ENCODE assay signal across 17 cellular contexts in the genomic region with DNA sequence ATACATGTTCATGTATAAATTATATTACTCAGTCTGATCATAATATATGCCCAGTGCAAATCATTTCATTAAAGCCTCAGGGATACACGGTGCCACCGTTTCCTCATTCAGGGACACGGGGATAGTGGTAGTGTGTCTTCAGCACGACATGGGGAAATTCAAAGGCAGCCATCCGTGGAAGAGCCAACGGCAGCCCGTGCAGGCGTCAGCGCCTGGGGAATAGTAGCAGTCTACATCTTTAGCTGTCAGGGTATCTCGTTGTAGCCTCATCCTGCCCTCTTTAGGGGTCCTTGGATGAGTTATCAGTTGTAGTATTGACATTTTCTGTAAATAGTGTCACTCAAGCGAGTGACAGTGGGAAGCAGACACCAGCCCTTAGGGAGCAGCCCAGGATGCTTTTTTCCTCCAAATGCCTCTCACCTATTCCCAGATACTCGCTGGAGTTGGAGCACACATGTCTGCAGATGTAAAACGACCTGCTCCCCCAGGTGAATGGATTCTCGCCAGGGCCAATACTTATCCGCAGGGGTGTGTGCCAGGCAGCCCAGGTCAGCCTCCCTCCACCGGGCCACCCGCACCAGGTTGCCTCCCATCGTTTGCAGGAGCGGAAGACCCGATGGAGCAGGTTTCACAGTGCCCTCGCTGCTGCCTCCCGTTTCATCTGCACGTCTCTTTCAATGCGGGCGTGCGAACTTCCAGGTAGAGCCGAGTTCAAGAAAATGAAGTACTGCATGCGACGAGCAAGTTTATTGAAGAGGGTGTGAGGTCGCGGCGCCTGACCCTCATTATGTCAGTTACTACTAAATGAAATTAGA. TPM values are rescaled to one million over a fixed set of nuclear protein-coding genes. Genes with fewer than 3 reads are reported as not detected.
DNase-seq lines count a peak whose midpoint lies in the region; ATAC-seq and TF ChIP-seq lines count a peak whose summit lies in the region.
"Had no signal": no experiment of that assay in that cellular context is flagged by ENCODE, and none has a peak within 500 bp of the region (broad histone marks: within the 10 kb centered on the region; RNA-seq: fewer than 3 reads in every experiment).

No MANE protein-coding gene starts in this region.

- H3K36me3 ChIP-seq in BE2C (no peaks in the 10 kb centered on the region), Peyer's patch (no peaks in the 10 kb centered on the region), mucosa of descending colon (ENCODE audit: low read depth) (no peaks in the 10 kb centered on the region), lower lobe of right lung (no peaks in the 10 kb centered on the region)
- H3K36me3 ChIP-seq: brain microvascular endothelial cell, right lobe of liver had no signal

- ATAC-seq in mucosa of descending colon (peak; percentile 20), HG03280 (IDR thresholded peaks at IDR 0.05; ENCODE audit: unreplicated experiment) (no peak), lower lobe of right lung (no peak)
- ATAC-seq: right lobe of liver, T-helper 17 cell had no signal

- no peaks in the 10 kb centered on the region for H3K4me1 Mint-ChIP-seq in activated T-helper 1 cell treated with anti-CD3 and anti-CD28 coated beads, Interleukin-12 subunit alpha, Interleukin-12 subunit beta, Interleukin-2, Interleukin-4 antibody, amounts not matched to agents 30 ng/mL and 10 ng/mL and 1 ng/mL, durations not matched to agents 14 hours and 24 hours and 36 hours (ENCODE audit: low read depth)
- H3K4me1 Mint-ChIP-seq: T-helper 17 cell had no signal

- H3K4me1 ChIP-seq in BE2C (peaks cover 5% of the 10 kb centered on the region; the same call in 1 of the 2 replicates), Peyer's patch (peaks cover 0 to 36% (median 0%) of the 10 kb centered on the region in 4 donors), mucosa of descending colon (ENCODE audit: low read depth) (peaks cover 22% of the 10 kb centered on the region), lower lobe of right lung (peaks cover 9% of the 10 kb centered on the region)
- H3K4me1 ChIP-seq: testis had no signal

- peak overlapping the region in 1 of 4 donors; percentile 14 for H3K27ac ChIP-seq in Peyer's patch
- H3K27ac ChIP-seq in lower lobe of right lung = no peak overlapping the region
- H3K27ac ChIP-seq: brain microvascular endothelial cell, C4-2B, KMS-11, right lobe of liver, testis had no signal

- no peak for TF ChIP-seq POLR2A in Peyer's patch (IDR thresholded peaks at IDR 0.05)

- intact Hi-C loops in mucosa of descending colon (cut with DNase I, micrococcal nuclease) = no loop called here
- intact Hi-C loops in lower lobe of right lung (cut with DNase I) = no loop called here
- intact Hi-C loops in activated T-helper 1 cell treated with anti-CD3 and anti-CD28 coated beads, Interleukin-12 subunit alpha, Interleukin-12 subunit beta, Interleukin-2, Interleukin-4 antibody, amounts not matched to agents 30 ng/mL and 10 ng/mL and 1 ng/mL, durations not matched to agents 14 hours and 24 hours and 36 hours (cut with micrococcal nuclease) = no loop called here

- no peak overlapping the region for H3K4me3 ChIP-seq in BE2C (ENCODE audit: low read depth, low read length)
- peak overlapping the region in 2 of 4 donors; percentile 5 to 29 for H3K4me3 ChIP-seq in Peyer's patch
- H3K4me3 ChIP-seq in mucosa of descending colon = no peak overlapping the region
- H3K4me3 ChIP-seq in lower lobe of right lung = no peak overlapping the region
- H3K4me3 ChIP-seq: right lobe of liver, testis had no signal

- TF ChIP-seq CTCF in BE2C (IDR thresholded peaks at IDR 0.05; ENCODE audit: low read depth, low read length) (no peak), Peyer's patch (IDR thresholded peaks at IDR 0.05) (no peak), mucosa of descending colon (IDR thresholded peaks at IDR 0.05) (no peak), lower lobe of right lung (IDR thresholded peaks at IDR 0.05) (no peak)

- H3K9me3 ChIP-seq in BE2C = no peaks in the 10 kb centered on the region; the same call in 1 of the 2 replicates
- H3K9me3 ChIP-seq in Peyer's patch = no peaks in the 10 kb centered on the region
- H3K9me3 ChIP-seq in mucosa of descending colon = no peaks in the 10 kb centered on the region
- H3K9me3 ChIP-seq in lower lobe of right lung = no peaks in the 10 kb centered on the region
- H3K9me3 ChIP-seq: right lobe of liver, testis had no signal

- no peak overlapping the region for H3K27ac Mint-ChIP-seq in activated T-helper 1 cell treated with anti-CD3 and anti-CD28 coated beads, Interleukin-12 subunit alpha, Interleukin-12 subunit beta, Interleukin-2, Interleukin-4 antibody, amounts not matched to agents 30 ng/mL and 10 ng/mL and 1 ng/mL, durations not matched to agents 14 hours and 24 hours and 36 hours
- H3K27ac Mint-ChIP-seq: T-helper 17 cell had no signal

- H3K4me3 Mint-ChIP-seq in activated T-helper 1 cell treated with anti-CD3 and anti-CD28 coated beads, Interleukin-12 subunit alpha, Interleukin-12 subunit beta, Interleukin-2, Interleukin-4 antibody, amounts not matched to agents 30 ng/mL and 10 ng/mL and 1 ng/mL, durations not matched to agents 14 hours and 24 hours and 36 hours = no peak overlapping the region
- H3K4me3 Mint-ChIP-seq: T-helper 17 cell had no signal

- no peaks in the 10 kb centered on the region for H3K27me3 Mint-ChIP-seq in activated T-helper 1 cell treated with anti-CD3 and anti-CD28 coated beads, Interleukin-12 subunit alpha, Interleukin-12 subunit beta, Interleukin-2, Interleukin-4 antibody, amounts not matched to agents 30 ng/mL and 10 ng/mL and 1 ng/mL, durations not matched to agents 14 hours and 24 hours and 36 hours (ENCODE audit: insufficient read depth)

- peak; percentile 33 for DNase-seq in BE2C
- peak; percentile 19 for DNase-seq in NCI-H1694 treated with DMSO at 0.1 percent for 48 hours (lab: John Stamatoyannopoulos, UW)
- DNase-seq in Peyer's patch = peak in 2 of 3 donors; percentile 46 to 49
- DNase-seq in mucosa of descending colon = peak in 2 of 3 donors; percentile 53 to 57
- no peak for DNase-seq in NCI-H1436 (lab: John Stamatoyannopoulos, UW)
- DNase-seq in lower lobe of right lung = no peak
- DNase-seq in activated T-helper 1 cell treated with anti-CD3 and anti-CD28 coated beads, Interleukin-12 subunit alpha, Interleukin-12 subunit beta, Interleukin-2, Interleukin-4 antibody, amounts not matched to agents 30 ng/mL and 10 ng/mL and 1 ng/mL, durations not matched to agents 14 hours and 24 hours and 36 hours (ENCODE audit: low spot score) = no peak
- DNase-seq: activated CD8-positive, alpha-beta memory T cell treated with anti-CD3 and anti-CD28 coated beads, Interleukin-2, amount 50 U/mL, for 48 hours; activated gamma-delta T cell; brain microvascular endothelial cell; NK-92 treated with Interleukin-12 subunit alpha and Interleukin-12 subunit beta, amount 100 ng/mL, for 24 hours; T-helper 17 cell; testis had no signal

- no peaks in the 10 kb centered on the region for H3K27me3 ChIP-seq in BE2C
- no peaks in the 10 kb centered on the region for H3K27me3 ChIP-seq in Peyer's patch
- no peaks in the 10 kb centered on the region for H3K27me3 ChIP-seq in lower lobe of right lung (ENCODE audit: low read depth)
- H3K27me3 ChIP-seq: brain microvascular endothelial cell, right lobe of liver, testis had no signal

- H3K9me3 Mint-ChIP-seq in activated T-helper 1 cell treated with anti-CD3 and anti-CD28 coated beads, Interleukin-12 subunit alpha, Interleukin-12 subunit beta, Interleukin-2, Interleukin-4 antibody, amounts not matched to agents 30 ng/mL and 10 ng/mL and 1 ng/mL, durations not matched to agents 14 hours and 24 hours and 36 hours = no peaks in the 10 kb centered on the region

- H3K36me3 Mint-ChIP-seq in activated T-helper 1 cell treated with anti-CD3 and anti-CD28 coated beads, Interleukin-12 subunit alpha, Interleukin-12 subunit beta, Interleukin-2, Interleukin-4 antibody, amounts not matched to agents 30 ng/mL and 10 ng/mL and 1 ng/mL, durations not matched to agents 14 hours and 24 hours and 36 hours (ENCODE audit: low read depth) = no peaks in the 10 kb centered on the region

RNA-seq across cellular contexts. Expression of a gene that starts 41.0 kb away (rescaled TPM):
- 36.1 TPM for polyA plus RNA-seq in BE2C (2012; ENCODE audit: insufficient read depth, insufficient read length, low read depth)
- 10 to 100 TPM; 55.7 to 79.1 (median 66.9) TPM for total RNA-seq in Peyer's patch
- total RNA-seq in mucosa of descending colon = 100 to 1,000 TPM in 1 of 3 donors, 10 to 100 TPM in 2; 68.1 to 112 (median 88.9) TPM
- 36.2 TPM for total RNA-seq in lower lobe of right lung
- 2.0 and 2.9 TPM in 2 replicates for total RNA-seq in activated T-helper 1 cell treated with anti-CD3 and anti-CD28 coated beads, Interleukin-12 subunit alpha, Interleukin-12 subunit beta, Interleukin-2, Interleukin-4 antibody, amounts not matched to agents 30 ng/mL and 10 ng/mL and 1 ng/mL, durations not matched to agents 14 hours and 24 hours and 36 hours

Comparison
In these comparisons a context has a peak if more than half of its experiments do, and no peak if none do; other contexts are left out.
1. DNase-seq: peak in BE2C (single experiment), NCI-H1694 treated with DMSO at 0.1 percent for 48 hours (single experiment), Peyer's patch (2 of 3) and mucosa of descending colon (2 of 3); none in NCI-H1436 (single experiment), lower lobe of right lung (single experiment) and activated T-helper 1 cell treated with anti-CD3 and anti-CD28 coated beads, Interleukin-12 subunit alpha, Interleukin-12 subunit beta, Interleukin-2, Interleukin-4 antibody, amounts not matched to agents 30 ng/mL and 10 ng/mL and 1 ng/mL, durations not matched to agents 14 hours and 24 hours and 36 hours (single experiment).